8 cellular contexts compared by ENCODE assay signal in genomic region chr7:104207348-104207730, GRCh38. TPM values are rescaled to one million over a fixed set of nuclear protein-coding genes. Genes with fewer than 3 reads are reported as not detected.
DNase-seq lines count a peak whose midpoint lies in the region; ATAC-seq and TF ChIP-seq lines count a peak whose summit lies in the region.

No MANE protein-coding gene starts in this region.

- no peak for TF ChIP-seq CTCF in Panc1 (IDR thresholded peaks at IDR 0.05)
- no peak for TF ChIP-seq CTCF in endodermal cell (conservative IDR thresholded peaks at IDR 0.05)
- no peak for TF ChIP-seq CTCF in GM10266 (IDR thresholded peaks at IDR 0.05; ENCODE audit: control insufficient read depth, insufficient read depth, low read depth, missing control alignments)

- in situ Hi-C loops in Panc1 (cut with HindIII; ENCODE audit: low pct_unique_long_range_greater_than_20kb, low sequenced_read_pairs), result no loop called here

- H3K4me3 ChIP-seq in Panc1 (ENCODE audit: low read depth in 2 of 2, low read length in 2 of 2) (peak overlapping the region; percentile 68 to 90), endodermal cell (ENCODE audit: low read length) (peak overlapping the region; percentile 94), muscle layer of duodenum (ENCODE audit: low read depth in 1 of 2, low read length in 2 of 2) (peak overlapping the region; percentile 96 to 98)

- peaks cover 32% of the 10 kb centered on the region for H3K9me3 Mint-ChIP-seq in endodermal cell

- POLR2A ChIA-PET in Panc1 (lab: Charles Lee), result no interaction called here

- H3K9ac ChIP-seq in endodermal cell (ENCODE audit: extremely low read depth, low read length, poor library complexity, severe bottlenecking), result peak overlapping the region; percentile 77

- peaks cover 20% of the 10 kb centered on the region for H3K36me3 Mint-ChIP-seq in endodermal cell (ENCODE audit: low read depth)

- BruUV-seq in Panc1 (replicated peaks; lab: Mats Ljungman, UMichigan), result TSS peak; percentile 88

- 3 to 7% methylated on average over 3 to 10 of the region's 10 CpGs for WGBS in endodermal cell (ENCODE audit: insufficient coverage in 1 of 2, insufficient read length in 1 of 2), 2 experiments

- H3K27me3 ChIP-seq in Panc1 (ENCODE audit: control insufficient read depth, insufficient read depth, low read length), result no peaks in the 10 kb centered on the region
- no peaks in the 10 kb centered on the region for H3K27me3 ChIP-seq in endodermal cell (ENCODE audit: control insufficient read depth, insufficient read depth, low read length, poor library complexity, severe bottlenecking)
- no peaks in the 10 kb centered on the region for H3K27me3 ChIP-seq in muscle layer of duodenum (ENCODE audit: low read depth, low read length)

- intact Hi-C loops in Panc1 (cut with micrococcal nuclease; ENCODE audit: unreplicated experiment), result no loop called here

- H3K4me3 Mint-ChIP-seq in endodermal cell, result peak overlapping the region; percentile 80

- H3K27ac ChIP-seq in Panc1 (ENCODE audit: low read length) (peak overlapping the region; percentile 96), endodermal cell (ENCODE audit: low read depth, low read length) (no peak overlapping the region), muscle layer of duodenum (ENCODE audit: low read length) (peak overlapping the region; percentile 84)

- peaks cover 11% of the 10 kb centered on the region for H3K4me1 ChIP-seq in Panc1 (ENCODE audit: control insufficient read depth, insufficient read depth, low read length)
- no peaks in the 10 kb centered on the region for H3K4me1 ChIP-seq in endodermal cell (ENCODE audit: control insufficient read depth, insufficient read depth, low read length)
- peaks cover 0 to 14% of the 10 kb centered on the region in 2 donors for H3K4me1 ChIP-seq in muscle layer of duodenum (ENCODE audit: control insufficient read depth in 1 of 2, insufficient read depth in 2 of 2, low read length in 2 of 2)

- H3K36me3 ChIP-seq in Panc1 (ENCODE audit: control insufficient read depth, insufficient read depth, low read length), result peaks cover 10% of the 10 kb centered on the region
- peaks cover 22% of the 10 kb centered on the region for H3K36me3 ChIP-seq in endodermal cell (ENCODE audit: control insufficient read depth, insufficient read depth, low read length)
- peaks cover 12 to 15% of the 10 kb centered on the region in 2 donors for H3K36me3 ChIP-seq in muscle layer of duodenum (ENCODE audit: control insufficient read depth in 1 of 2, insufficient read depth in 2 of 2, low read length in 2 of 2)

- peaks cover 15% of the 10 kb centered on the region for H3K4me1 Mint-ChIP-seq in endodermal cell

- DNase-seq in stimulated activated CD4-positive, alpha-beta T cell treated with anti-CD3 and anti-CD28 coated beads, Interleukin-12 subunit alpha, Interleukin-12 subunit beta, amount 100 ng/mL, for 4 hours, result peak; percentile 12
- DNase-seq in stimulated activated CD4-positive, alpha-beta T cell treated with anti-CD3 and anti-CD28 coated beads, Interleukin-4, amount 100 ng/mL, for 1 hour, result no peak
- DNase-seq in Panc1 (ENCODE audit: low read depth, low spot score) (no peak), endodermal cell (no peak), NCI-H1436 (lab: John Stamatoyannopoulos, UW) (no peak), GM10266 (ENCODE audit: extremely low spot score) (no peak)

- peaks cover 5% of the 10 kb centered on the region for H3K27me3 Mint-ChIP-seq in endodermal cell (ENCODE audit: insufficient read depth)

- ATAC-seq in HG02798 (IDR thresholded peaks at IDR 0.05; ENCODE audit: poor library complexity, unreplicated experiment) (peak; percentile 30), Panc1 (peak; percentile 69)

- peak overlapping the region; percentile 91 for H3K27ac Mint-ChIP-seq in endodermal cell

- H3K9me3 ChIP-seq in Panc1 (ENCODE audit: control insufficient read depth, insufficient read depth, low read depth, low read length) (no peaks in the 10 kb centered on the region), endodermal cell (ENCODE audit: control insufficient read depth, low read length) (peaks cover 18% of the 10 kb centered on the region), muscle layer of duodenum (ENCODE audit: control insufficient read depth in 1 of 2, low read length in 2 of 2) (no peaks in the 10 kb centered on the region)

- CTCF ChIA-PET in Panc1 (lab: Charles Lee), result no interaction called here

RNA-seq across cellular contexts. Expression of gene ORC5, which starts 0.5 kb away (rescaled TPM):
- total RNA-seq in Panc1 (2021; ENCODE audit: unreplicated experiment) (24.6 TPM), endodermal cell (10 to 100 TPM; 22.5 to 22.7 TPM)
- 15.0 TPM for polyA plus RNA-seq in Panc1 (2012; ENCODE audit: insufficient read length)
- 22.2 TPM for polyA plus RNA-seq in endodermal cell (2013, experiment 1 of 2)
- polyA plus RNA-seq in endodermal cell (2013, experiment 2 of 2), result 21.7 TPM
